In the genomic region with DNA sequence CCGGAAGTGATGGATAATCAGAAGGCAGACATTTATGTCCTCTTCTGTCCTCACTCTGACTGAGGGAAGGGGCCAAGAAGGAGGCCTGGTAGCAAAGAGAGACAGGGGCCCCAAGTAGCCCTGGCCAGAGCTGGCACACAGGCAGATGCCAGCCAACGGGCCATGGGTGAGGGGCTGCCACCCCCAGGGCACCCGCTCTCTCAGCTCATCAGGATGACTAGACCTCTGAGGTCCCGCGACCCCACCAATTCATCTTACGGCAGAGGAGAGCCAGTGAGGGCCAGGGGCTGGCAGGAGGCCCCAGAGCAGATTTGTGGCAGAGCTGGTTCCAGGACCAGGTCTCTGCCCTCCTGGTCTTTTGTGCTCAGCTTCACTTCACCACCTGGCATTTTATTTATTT, we compare ENCODE assay signal across 1 cellular context.
TF ChIP-seq lines count a peak whose summit lies in the region.

No MANE protein-coding gene starts in this region.

TF ChIP-seq in GM12878, 131 proteins besides CTCF, POLR2A, EP300 and RAD21:
- TF ChIP-seq SMAD1 (IDR thresholded peaks at IDR 0.05; ENCODE audit: low read depth, partially characterized antibody) (no peak), RB1 (IDR thresholded peaks at IDR 0.05; ENCODE audit: borderline replicate concordance) (no peak), TCF3 (IDR thresholded peaks at IDR 0.05; ENCODE audit: borderline replicate concordance, insufficient read depth, low read depth, low read length) (no peak), YY1 (IDR thresholded peaks at IDR 0.05; ENCODE audit: low read depth, low read length) (no peak), CBX3 (IDR thresholded peaks at IDR 0.05; ENCODE audit: borderline replicate concordance, low read depth) (no peak), NFIC (IDR thresholded peaks at IDR 0.05; ENCODE audit: low read depth, low read length) (no peak), TCF12 (IDR thresholded peaks at IDR 0.05; ENCODE audit: low read depth, low read length) (no peak), CEBPB (IDR thresholded peaks at IDR 0.05; ENCODE audit: borderline replicate concordance in 1 of 2, low read depth in 2 of 2, low read length in 2 of 2) (no peak), TARDBP (IDR thresholded peaks at IDR 0.05; ENCODE audit: borderline replicate concordance) (no peak), E4F1 (IDR thresholded peaks at IDR 0.05; ENCODE audit: borderline replicate concordance, partially characterized antibody) (no peak), SMC3 (IDR thresholded peaks at IDR 0.05; ENCODE audit: borderline replicate concordance, low read length) (no peak), ZNF384 (IDR thresholded peaks at IDR 0.05; ENCODE audit: borderline replicate concordance, low read depth, low read length) (no peak), NFXL1 (IDR thresholded peaks at IDR 0.05; ENCODE audit: borderline replicate concordance) (no peak), ATF7 (IDR thresholded peaks at IDR 0.05; ENCODE audit: low read depth) (no peak), STAT3 (IDR thresholded peaks at IDR 0.05; ENCODE audit: low read depth, low read length) (no peak), EED (IDR thresholded peaks at IDR 0.05; ENCODE audit: low read depth) (no peak)
